In genomic region chr15:35181538-35181937, GRCh38 we compare ENCODE assay signal across 10 cellular contexts.
DNase-seq lines count a peak whose midpoint lies in the region; ATAC-seq and TF ChIP-seq lines count a peak whose summit lies in the region.
"Had no signal": no experiment of that assay in that cellular context is flagged by ENCODE, and none has a peak within 500 bp of the region (broad histone marks: within the 10 kb centered on the region; RNA-seq: fewer than 3 reads in every experiment).

No MANE protein-coding gene starts in this region.

- TF ChIP-seq CTCF in GM12865 (IDR thresholded peaks at IDR 0.05; ENCODE audit: insufficient read depth, low read depth, low read length, missing control alignments) = no peak
- no peak for TF ChIP-seq CTCF in hepatocyte (IDR thresholded peaks at IDR 0.05; ENCODE audit: poor library complexity)

- H4K20me1 ChIP-seq in hepatocyte (ENCODE audit: insufficient read depth, poor library complexity, severe bottlenecking) = no peaks in the 10 kb centered on the region

- no peaks in the 10 kb centered on the region for H3K4me1 ChIP-seq in hepatocyte (ENCODE audit: insufficient read depth)

- H3K9me3 ChIP-seq in hepatocyte (ENCODE audit: low read depth) = no peaks in the 10 kb centered on the region

- H3K27ac ChIP-seq in hepatocyte = no peak overlapping the region
- H3K27ac ChIP-seq: C4-2B, epithelial cell of prostate had no signal

- H3K4me3 ChIP-seq in GM12865 (ENCODE audit: low read depth, low read length) (no peak overlapping the region), hepatocyte (no peak overlapping the region)

- H3K4me2 ChIP-seq in hepatocyte = no peak overlapping the region

- H2AFZ ChIP-seq in hepatocyte = no peak overlapping the region

- H3K9me2 ChIP-seq in hepatocyte (replicated peaks; ENCODE audit: insufficient read depth) = no peaks in the 10 kb centered on the region

- H3K79me2 ChIP-seq in hepatocyte = no peaks in the 10 kb centered on the region

- DNase-seq in GM12865 (ENCODE audit: low read depth) (peak; percentile 25), cerebellar cortex (ENCODE audit: low spot score) (peak; percentile 33), hepatocyte (ENCODE audit: low spot score) (no peak), NCI-H446 (lab: John Stamatoyannopoulos, UW) (no peak), GM03348 (ENCODE audit: low spot score) (no peak)
- no peak for DNase-seq in central memory CD4-positive, alpha-beta T cell

- ATAC-seq in GM21529 (IDR thresholded peaks at IDR 0.05; ENCODE audit: unreplicated experiment) (peak; percentile 62), HG03432 (IDR thresholded peaks at IDR 0.05; ENCODE audit: unreplicated experiment) (peak; percentile 80)

- H3K27me3 ChIP-seq in hepatocyte = no peaks in the 10 kb centered on the region

- no peaks in the 10 kb centered on the region for H3K36me3 ChIP-seq in hepatocyte (replicated peaks; ENCODE audit: insufficient read depth, low read depth)

Comparison
In these comparisons a context has a peak if more than half of its experiments do, and no peak if none do; other contexts are left out.
1. DNase-seq: peak in GM12865 (single experiment) and cerebellar cortex (single experiment); none in hepatocyte (single experiment), NCI-H446 (0 of 2), GM03348 (single experiment) and central memory CD4-positive, alpha-beta T cell (single experiment).